7 cellular contexts compared by ENCODE assay signal in genomic region chr22:32801436-32802290, GRCh38.
DNase-seq lines count a peak whose midpoint lies in the region; ATAC-seq, FAIRE-seq and TF ChIP-seq lines count a peak whose summit lies in the region.

Gene TIMP3 (plus strand): TSS chr22:32801705. CDS start chr22:32802002, 297 bp downstream.

- no peaks in the 10 kb centered on the region for H3K27me3 ChIP-seq in muscle layer of duodenum (ENCODE audit: low read depth, low read length)

- peak within 1 kb of the TSS; percentile 95 for H3K4me3 ChIP-seq in HFF-Myc (replicated peaks; ENCODE audit: low read depth, low read length)
- H3K4me3 ChIP-seq in muscle layer of duodenum (ENCODE audit: low read depth in 1 of 2, low read length in 2 of 2) = peak within 1 kb of the TSS; percentile 70 to 93

- H3K4me1 ChIP-seq in muscle layer of duodenum (ENCODE audit: control insufficient read depth in 1 of 2, insufficient read depth in 2 of 2, low read length in 2 of 2) = peaks cover 3 to 29% of the 10 kb centered on the region in 2 donors

- H3K36me3 ChIP-seq in muscle layer of duodenum (ENCODE audit: control insufficient read depth in 1 of 2, insufficient read depth in 2 of 2, low read length in 2 of 2) = no peaks in the 10 kb centered on the region

- DNase-seq in HFF-Myc (ENCODE audit: extremely low read depth, low read depth) = peak; percentile 45
- DNase-seq in UCSD-AML1 (lab: John Stamatoyannopoulos, UW; ENCODE audit: unreplicated experiment) = peak; percentile 90
- DNase-seq in fibroblast of the conjunctiva (ENCODE audit: low read depth) = peak; percentile 81
- peak; percentile 94 for DNase-seq in urothelium cell line (ENCODE audit: low spot score)
- no peak for DNase-seq in NCI-H2171 (lab: John Stamatoyannopoulos, UW)

- ATAC-seq in HG03565 (IDR thresholded peaks at IDR 0.05; ENCODE audit: unreplicated experiment) = no peak

- no peak for FAIRE-seq in urothelium cell line (lab: Jason Lieb, UNC)

- H3K9me3 ChIP-seq in muscle layer of duodenum (ENCODE audit: control insufficient read depth in 1 of 2, low read length in 2 of 2) = no peaks in the 10 kb centered on the region

- peak within 1 kb of the TSS; percentile 91 for H3K27ac ChIP-seq in muscle layer of duodenum (ENCODE audit: low read length)

- TF ChIP-seq CTCF in HFF-Myc (IDR thresholded peaks at IDR 0.05; ENCODE audit: low read depth, low read length, missing control alignments) = no peak
